Comparison of ENCODE assay signal across 16 cellular contexts in genomic region chr2:108917078-108917440, GRCh38.
A peak's percentile ranks its signal among the peaks of the same experiment; 100 is the strongest.
DNase-seq lines count a peak whose midpoint lies in the region; ATAC-seq, FAIRE-seq and TF ChIP-seq lines count a peak whose summit lies in the region.
"Had no signal": no experiment of that assay in that cellular context is flagged by ENCODE, and none has a peak within 500 bp of the region (broad histone marks: within the 10 kb centered on the region; RNA-seq: fewer than 3 reads in every experiment).

No MANE protein-coding gene starts in this region.

- TF ChIP-seq EP300 in HepG2 (IDR thresholded peaks at IDR 0.05; ENCODE audit: low read depth in 2 of 2, low read length in 2 of 2) (no peak), HepG2 (CRISPR knock-in tag; IDR thresholded peaks at IDR 0.05; ENCODE audit: borderline replicate concordance) (no peak), gastroesophageal sphincter (IDR thresholded peaks at IDR 0.05) (no peak)

- H3K4me1 Mint-ChIP-seq in glutamatergic neuron (ENCODE audit: low read depth, unreplicated experiment): no peaks in the 10 kb centered on the region
- H3K4me1 Mint-ChIP-seq: activated CD4-positive, alpha-beta memory T cell treated with anti-CD3 and anti-CD28 coated beads, Interleukin-2, amount 10 ng/mL, durations not matched to agents 7 days and 5 days had no signal

- H2BK12ac ChIP-seq in neuronal stem cell (ENCODE audit: low read length): no peak overlapping the region

- H3K27ac Mint-ChIP-seq in glutamatergic neuron (ENCODE audit: unreplicated experiment): no peak overlapping the region
- H3K27ac Mint-ChIP-seq: activated CD4-positive, alpha-beta memory T cell treated with anti-CD3 and anti-CD28 coated beads, Interleukin-2, amount 10 ng/mL, durations not matched to agents 7 days and 5 days; mesothelial cell of epicardium had no signal

- peak overlapping the region; percentile 23 for H2AFZ ChIP-seq in HepG2 (ENCODE audit: low read length)
- H2AFZ ChIP-seq in neuronal stem cell (ENCODE audit: low read length): peak overlapping the region; percentile 52

- H3K27me3 Mint-ChIP-seq in glutamatergic neuron (ENCODE audit: unreplicated experiment): no peaks in the 10 kb centered on the region
- H3K27me3 Mint-ChIP-seq: activated CD4-positive, alpha-beta memory T cell treated with anti-CD3 and anti-CD28 coated beads, Interleukin-2, amount 10 ng/mL, durations not matched to agents 7 days and 5 days had no signal

- H3K9me3 ChIP-seq in HepG2 (ENCODE audit: low read length) (no peaks in the 10 kb centered on the region), right lobe of liver (no peaks in the 10 kb centered on the region), gastroesophageal sphincter (no peaks in the 10 kb centered on the region), neuronal stem cell (replicated peaks in 1 of 2; ENCODE audit: control insufficient read depth in 2 of 2, insufficient read depth in 1 of 2, low read depth in 1 of 2, low read length in 2 of 2) (no peaks in the 10 kb centered on the region)
- no peaks in the 10 kb centered on the region for H3K9me3 ChIP-seq in effector memory CD4-positive, alpha-beta T cell (ENCODE audit: control insufficient read depth, low read length)
- H3K9me3 ChIP-seq: Caco-2 had no signal

- H4K8ac ChIP-seq in neuronal stem cell (ENCODE audit: low read depth, low read length): peak overlapping the region; percentile 44

- no peaks in the 10 kb centered on the region for H3K9me3 Mint-ChIP-seq in glutamatergic neuron (ENCODE audit: unreplicated experiment)
- H3K9me3 Mint-ChIP-seq: activated CD4-positive, alpha-beta memory T cell treated with anti-CD3 and anti-CD28 coated beads, Interleukin-2, amount 10 ng/mL, durations not matched to agents 7 days and 5 days; mesothelial cell of epicardium had no signal

- POLR2A ChIA-PET in HepG2 (lab: Yijun Ruan, JAX): interaction anchor here (1.2 kb wide), 1 partner anchor 12 kb away, joined by 3 read pairs; no protein-coding TSS in a partner anchor

- no peak overlapping the region for H2AK5ac ChIP-seq in neuronal stem cell (ENCODE audit: low read depth, low read length)

- intact Hi-C loops in HepG2 (cut with micrococcal nuclease; ENCODE audit: unreplicated experiment) (no loop called here), right lobe of liver (cut with DNase I) (no loop called here)

- H3K4me3 ChIP-seq in HepG2 (replicated peaks in 1 of 3; ENCODE audit: insufficient read depth in 1 of 3, low read depth in 2 of 3, low read length in 3 of 3) (peak overlapping the region; percentile 5 to 56 (median 20); a peak in 5 of 6 replicates), right lobe of liver (no peak overlapping the region), gastroesophageal sphincter (no peak overlapping the region), neuronal stem cell (ENCODE audit: low read length in 2 of 2) (no peak overlapping the region)
- H3K4me3 ChIP-seq in effector memory CD4-positive, alpha-beta T cell (ENCODE audit: insufficient read depth, low read depth, low read length, poor library complexity, severe bottlenecking): no peak overlapping the region

- CTCF ChIA-PET in HepG2 (lab: Yijun Ruan, JAX; ENCODE audit: low intra/inter-chr PET ratio, low total read pairs): no interaction called here

- no peak for TF ChIP-seq RAD21 in HepG2 (CRISPR knock-in tag; IDR thresholded peaks at IDR 0.05)

- in situ Hi-C loops in HepG2 (cut with HindIII; ENCODE audit: extremely low pct_ligation_motif_present, low pct_unique_long_range_greater_than_20kb): no loop called here

- no peaks in the 10 kb centered on the region for H3K36me3 Mint-ChIP-seq in glutamatergic neuron (ENCODE audit: unreplicated experiment)
- H3K36me3 Mint-ChIP-seq: mesothelial cell of epicardium had no signal

- peak; percentile 47 for DNase-seq in HepG2 (ENCODE audit: low spot score)
- no peak for DNase-seq in right lobe of liver
- no peak for DNase-seq in neuronal stem cell (ENCODE audit: low spot score)
- no peak for DNase-seq in urothelium cell line (ENCODE audit: low spot score)
- DNase-seq in effector memory CD4-positive, alpha-beta T cell: no peak
- no peak for DNase-seq in AML-193 (lab: John Stamatoyannopoulos, UW)
- no peak for DNase-seq in glutamatergic neuron
- DNase-seq: activated CD4-positive, alpha-beta memory T cell treated with anti-CD3 and anti-CD28 coated beads, Interleukin-2, amount 10 ng/mL, durations not matched to agents 7 days and 5 days; activated effector memory CD4-positive, alpha-beta T cell treated with Interleukin-2 at 50 U/mL for 16 hours; aorta; Caco-2; SHP77 treated with DMSO at 0.1 percent for 48 hours; stimulated activated CD4-positive, alpha-beta T cell treated with anti-CD3 and anti-CD28 coated beads, Interleukin-2, amount 100 ng/mL, for 48 hours had no signal

- H3K27me3 ChIP-seq in HepG2 (ENCODE audit: control insufficient read depth in 1 of 2, insufficient read depth in 2 of 2, low read length in 2 of 2): peaks cover 3 to 40% of the 10 kb centered on the region in 2 experiments; a peak in 4 of 5 replicates
- H3K27me3 ChIP-seq in right lobe of liver: no peaks in the 10 kb centered on the region
- H3K27me3 ChIP-seq in gastroesophageal sphincter: no peaks in the 10 kb centered on the region
- peaks cover 0 to 26% (median 0%) of the 10 kb centered on the region in 3 experiments for H3K27me3 ChIP-seq in neuronal stem cell (ENCODE audit: control insufficient read depth in 3 of 3, insufficient read depth in 3 of 3, low read depth in 1 of 3, low read length in 3 of 3)
- H3K27me3 ChIP-seq in effector memory CD4-positive, alpha-beta T cell (replicated peaks; ENCODE audit: control insufficient read depth, insufficient read depth, low read length, poor library complexity, severe bottlenecking): no peaks in the 10 kb centered on the region

- H2BK15ac ChIP-seq in neuronal stem cell (ENCODE audit: low read length): no peak overlapping the region

- H3K18ac ChIP-seq in neuronal stem cell (ENCODE audit: low read length): peak overlapping the region; percentile 62

- ATAC-seq in HepG2: peak; percentile 90
- no peak for ATAC-seq in right lobe of liver
- ATAC-seq in gastroesophageal sphincter: peak; percentile 61

- H3K4me2 ChIP-seq in HepG2 (ENCODE audit: low read depth, low read length) (peak overlapping the region; percentile 82), neuronal stem cell (ENCODE audit: insufficient read depth, low read length, poor library complexity, severe bottlenecking) (peak overlapping the region; percentile 40)

- H3K14ac ChIP-seq in neuronal stem cell (ENCODE audit: low read length): no peak overlapping the region

- H3K79me1 ChIP-seq in neuronal stem cell (ENCODE audit: low read depth, low read length): no peaks in the 10 kb centered on the region

- FAIRE-seq in HepG2 (lab: Jason Lieb, UNC) (peak; percentile 78), urothelium cell line (lab: Jason Lieb, UNC) (peak; percentile 32)
- FAIRE-seq: A204.1 had no signal

- H3K79me2 ChIP-seq in HepG2 (ENCODE audit: insufficient read depth, low read length): no peaks in the 10 kb centered on the region

- no peak for TF ChIP-seq CTCF in HepG2 (CRISPR knock-in tag; IDR thresholded peaks at IDR 0.05)
- no peak for TF ChIP-seq CTCF in right lobe of liver (IDR thresholded peaks at IDR 0.05)
- no peak for TF ChIP-seq CTCF in gastroesophageal sphincter (IDR thresholded peaks at IDR 0.05)
- TF ChIP-seq CTCF in glutamatergic neuron (IDR thresholded peaks at IDR 0.05; ENCODE audit: partially characterized antibody, unreplicated experiment): no peak

- H3K4me1 ChIP-seq in HepG2 (ENCODE audit: insufficient read depth, low read length): peaks cover 19% of the 10 kb centered on the region
- no peaks in the 10 kb centered on the region for H3K4me1 ChIP-seq in right lobe of liver
- peaks cover 0 to 17% (median 5%) of the 10 kb centered on the region in 3 donors for H3K4me1 ChIP-seq in gastroesophageal sphincter
- H3K4me1 ChIP-seq in neuronal stem cell (ENCODE audit: control insufficient read depth in 2 of 2, insufficient read depth in 1 of 2, low read depth in 1 of 2, low read length in 2 of 2): peaks cover 4 to 29% of the 10 kb centered on the region in 2 donors
- H3K4me1 ChIP-seq in effector memory CD4-positive, alpha-beta T cell (ENCODE audit: control insufficient read depth, insufficient read depth, low read length, poor library complexity, severe bottlenecking): no peaks in the 10 kb centered on the region
- H3K4me1 ChIP-seq: Caco-2 had no signal

- H3K27ac ChIP-seq in HepG2 (ENCODE audit: extremely low read length, insufficient read depth, low read length) (no peak overlapping the region), right lobe of liver (no peak overlapping the region), gastroesophageal sphincter (peak overlapping the region in 3 of 4 donors; percentile 39 to 64 (median 63)), neuronal stem cell (replicated peaks; ENCODE audit: low read length) (no peak overlapping the region)
- no peak overlapping the region for H3K27ac ChIP-seq in effector memory CD4-positive, alpha-beta T cell (ENCODE audit: insufficient read depth, low read length, poor library complexity, severe bottlenecking)

- H3K4me3 Mint-ChIP-seq in glutamatergic neuron (ENCODE audit: unreplicated experiment): no peak overlapping the region
- H3K4me3 Mint-ChIP-seq: activated CD4-positive, alpha-beta memory T cell treated with anti-CD3 and anti-CD28 coated beads, Interleukin-2, amount 10 ng/mL, durations not matched to agents 7 days and 5 days; mesothelial cell of epicardium had no signal

- TF ChIP-seq POLR2A in HepG2 (IDR thresholded peaks at IDR 0.05; ENCODE audit: insufficient read depth in 1 of 2, low read depth in 2 of 2, low read length in 2 of 2) (no peak), right lobe of liver (IDR thresholded peaks at IDR 0.05) (no peak), gastroesophageal sphincter (IDR thresholded peaks at IDR 0.05) (no peak)

- H2BK120ac ChIP-seq in neuronal stem cell (ENCODE audit: low read depth, low read length): no peak overlapping the region

- BruUV-seq in HepG2 (replicated peaks; lab: Mats Ljungman, UMichigan): no TSS peak

- no peak overlapping the region for H3K4ac ChIP-seq in neuronal stem cell (ENCODE audit: low read length)

- H4K20me1 ChIP-seq in HepG2 (ENCODE audit: insufficient read depth, low read length): no peaks in the 10 kb centered on the region

- no peak overlapping the region for H3K23ac ChIP-seq in neuronal stem cell (ENCODE audit: low read depth, low read length, poor library complexity)

- no peak overlapping the region for H2BK5ac ChIP-seq in neuronal stem cell (ENCODE audit: low read length)

- H4K91ac ChIP-seq in neuronal stem cell (ENCODE audit: low read depth, low read length, poor library complexity): no peak overlapping the region

- H3K9ac ChIP-seq in HepG2 (ENCODE audit: insufficient read depth, low read depth, low read length): no peak overlapping the region
- H3K9ac ChIP-seq in neuronal stem cell (ENCODE audit: low read depth, low read length, poor library complexity): no peak overlapping the region

- 1% methylated on average over 10 of the region's 10 CpGs for WGBS in HepG2 (ENCODE audit: low lambda C conversion rate)
- WGBS in right lobe of liver (ENCODE audit: insufficient coverage, low coverage, low lambda C conversion rate, missing lambda C conversion rate): 49% methylated on average over 8 of the region's 10 CpGs
- WGBS in gastroesophageal sphincter (ENCODE audit: low coverage in 1 of 2), 2 donors: 7% methylated on average over 9 of the region's 10 CpGs; no CpG with 5 or more reads in 1 of the 2 donors
- no CpG with 5 or more reads among the region's 10 CpGs for WGBS in neuronal stem cell (ENCODE audit: extremely low coverage in 2 of 2, insufficient read length in 2 of 2, insufficient replicate concordance in 1 of 2), 2 donors

- H3K36me3 ChIP-seq in HepG2 (replicated peaks in 1 of 2; ENCODE audit: control insufficient read depth in 1 of 2, insufficient read depth in 2 of 2, low read length in 2 of 2) (no peaks in the 10 kb centered on the region), right lobe of liver (no peaks in the 10 kb centered on the region), gastroesophageal sphincter (no peaks in the 10 kb centered on the region), neuronal stem cell (replicated peaks in 1 of 2; ENCODE audit: control insufficient read depth in 2 of 2, insufficient read depth in 2 of 2, low read length in 2 of 2) (no peaks in the 10 kb centered on the region)
- H3K36me3 ChIP-seq in effector memory CD4-positive, alpha-beta T cell (ENCODE audit: control insufficient read depth, insufficient read depth, low read length): no peaks in the 10 kb centered on the region

Comparison
In these comparisons a context has a peak if more than half of its experiments do, and no peak if none do; other contexts are left out.
1. ATAC-seq: peak in HepG2 (single experiment) and gastroesophageal sphincter (single experiment); none in right lobe of liver (0 of 4).
2. H3K4me3 ChIP-seq: peak in HepG2 (3 of 3); none in right lobe of liver (0 of 3), gastroesophageal sphincter (0 of 2), neuronal stem cell (0 of 2) and effector memory CD4-positive, alpha-beta T cell (single experiment).
3. H3K27ac ChIP-seq: peak in gastroesophageal sphincter (3 of 4); none in HepG2 (single experiment), right lobe of liver (0 of 3), neuronal stem cell (single experiment) and effector memory CD4-positive, alpha-beta T cell (single experiment).